20 cellular contexts compared by ENCODE assay signal in the genomic region with DNA sequence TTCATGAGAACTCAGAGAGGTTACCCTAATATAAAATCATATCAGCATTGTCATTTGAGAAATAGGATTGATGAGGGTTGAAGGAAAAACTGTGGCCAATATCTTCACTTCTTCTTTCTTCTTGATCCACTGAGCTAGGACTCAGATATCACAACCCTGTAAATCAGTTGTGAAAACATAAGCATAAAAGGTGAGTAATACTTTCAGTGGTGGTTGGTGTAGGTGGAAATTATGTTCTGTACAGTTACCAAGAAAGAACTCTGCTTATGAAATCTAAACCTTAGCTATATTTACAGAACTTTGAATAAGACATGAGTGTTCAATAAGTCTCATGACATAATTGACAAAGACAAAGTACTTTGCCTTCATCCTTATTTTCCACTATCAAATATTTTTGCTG. TPM values are rescaled to one million over a fixed set of nuclear protein-coding genes. Genes with fewer than 3 reads are reported as not detected.
DNase-seq lines count a peak whose midpoint lies in the region; ATAC-seq and TF ChIP-seq lines count a peak whose summit lies in the region.
"Had no signal": no experiment of that assay in that cellular context is flagged by ENCODE, and none has a peak within 500 bp of the region (broad histone marks: within the 10 kb centered on the region; RNA-seq: fewer than 3 reads in every experiment).

No MANE protein-coding gene starts in this region.

- H3K4me1 Mint-ChIP-seq in activated naive CD8-positive, alpha-beta T cell treated with anti-CD3 and anti-CD28 coated beads, Interleukin-2, amount 50 U/mL, for 24 hours: peaks cover 2% of the 10 kb centered on the region
- no peaks in the 10 kb centered on the region for H3K4me1 Mint-ChIP-seq in activated naive CD8-positive, alpha-beta T cell treated with anti-CD3 and anti-CD28 coated beads for 36 hours
- H3K4me1 Mint-ChIP-seq: CD14-positive monocyte, T-helper 17 cell had no signal

- H3K36me3 Mint-ChIP-seq in activated naive CD8-positive, alpha-beta T cell treated with anti-CD3 and anti-CD28 coated beads, Interleukin-2, amount 50 U/mL, for 24 hours (ENCODE audit: low read depth): no peaks in the 10 kb centered on the region
- no peaks in the 10 kb centered on the region for H3K36me3 Mint-ChIP-seq in activated naive CD8-positive, alpha-beta T cell treated with anti-CD3 and anti-CD28 coated beads for 36 hours
- H3K36me3 Mint-ChIP-seq: CD14-positive monocyte had no signal

- peaks cover 6% of the 10 kb centered on the region for H3K27me3 ChIP-seq in H7 (ENCODE audit: control insufficient read depth, insufficient read depth, low read length)

- no peak for DNase-seq in activated naive CD8-positive, alpha-beta T cell treated with anti-CD3 and anti-CD28 coated beads, Interleukin-2, amount 50 U/mL, for 24 hours
- no peak for DNase-seq in activated naive CD8-positive, alpha-beta T cell treated with anti-CD3 and anti-CD28 coated beads for 36 hours
- no peak for DNase-seq in NCI-H1048 (lab: John Stamatoyannopoulos, UW)
- DNase-seq in H7: no peak
- DNase-seq in NCI-H1694 (lab: John Stamatoyannopoulos, UW): no peak
- DNase-seq: caudate nucleus; GF-D8; left lung; NCI-H187; NCI-H446; SHP77 treated with DMSO at 0.1 percent for 48 hours; stimulated activated naive CD8-positive, alpha-beta T cell treated with anti-CD3 and anti-CD28 coated beads, Interleukin-15, Interleukin-2, amounts not matched to agents 100 U/mL and 50 U/mL, for 24 hours; T-helper 17 cell; upper lobe of left lung had no signal

- no peak overlapping the region for H3K27ac Mint-ChIP-seq in activated naive CD8-positive, alpha-beta T cell treated with anti-CD3 and anti-CD28 coated beads, Interleukin-2, amount 50 U/mL, for 24 hours
- H3K27ac Mint-ChIP-seq in activated naive CD8-positive, alpha-beta T cell treated with anti-CD3 and anti-CD28 coated beads for 36 hours: no peak overlapping the region
- H3K27ac Mint-ChIP-seq: CD14-positive monocyte, T-helper 17 cell had no signal

- ATAC-seq in activated naive CD8-positive, alpha-beta T cell treated with anti-CD3 and anti-CD28 coated beads, Interleukin-2, amount 50 U/mL, for 24 hours: peak; percentile 28
- ATAC-seq in GM21717 (IDR thresholded peaks at IDR 0.05; ENCODE audit: unreplicated experiment) (peak; percentile 69), HG03354 (IDR thresholded peaks at IDR 0.05; ENCODE audit: poor library complexity, severe bottlenecking, unreplicated experiment) (peak; percentile 86), GM18505 (IDR thresholded peaks at IDR 0.05; ENCODE audit: unreplicated experiment) (no peak)
- ATAC-seq: HCT116; left lung; stimulated activated naive CD8-positive, alpha-beta T cell treated with anti-CD3 and anti-CD28 coated beads, Interleukin-15, Interleukin-2, amounts not matched to agents 100 U/mL and 50 U/mL, for 24 hours; T-helper 17 cell had no signal

- TF ChIP-seq POLR2A in GM18505 (IDR thresholded peaks at IDR 0.05; ENCODE audit: borderline replicate concordance, extremely low read depth, insufficient read depth, insufficient read length): no peak

- no peak overlapping the region for H3K4me3 ChIP-seq in H7 (ENCODE audit: insufficient read depth, low read depth, low read length)
- H3K4me3 ChIP-seq: left lung, upper lobe of left lung had no signal

- no peaks in the 10 kb centered on the region for H3K9me3 Mint-ChIP-seq in activated naive CD8-positive, alpha-beta T cell treated with anti-CD3 and anti-CD28 coated beads, Interleukin-2, amount 50 U/mL, for 24 hours
- peaks cover 2% of the 10 kb centered on the region for H3K9me3 Mint-ChIP-seq in activated naive CD8-positive, alpha-beta T cell treated with anti-CD3 and anti-CD28 coated beads for 36 hours

- no peaks in the 10 kb centered on the region for H3K36me3 ChIP-seq in H7 (replicated peaks; ENCODE audit: control insufficient read depth, insufficient read depth, low read length)
- H3K36me3 ChIP-seq: left lung, upper lobe of left lung had no signal

- no peak overlapping the region for H3K4me3 Mint-ChIP-seq in activated naive CD8-positive, alpha-beta T cell treated with anti-CD3 and anti-CD28 coated beads, Interleukin-2, amount 50 U/mL, for 24 hours
- no peak overlapping the region for H3K4me3 Mint-ChIP-seq in activated naive CD8-positive, alpha-beta T cell treated with anti-CD3 and anti-CD28 coated beads for 36 hours
- H3K4me3 Mint-ChIP-seq: T-helper 17 cell had no signal

- H3K27me3 Mint-ChIP-seq in activated naive CD8-positive, alpha-beta T cell treated with anti-CD3 and anti-CD28 coated beads, Interleukin-2, amount 50 U/mL, for 24 hours: peaks cover 30% of the 10 kb centered on the region
- H3K27me3 Mint-ChIP-seq in activated naive CD8-positive, alpha-beta T cell treated with anti-CD3 and anti-CD28 coated beads for 36 hours: peaks cover 58% of the 10 kb centered on the region

RNA-seq across cellular contexts. Expression of gene PAX3, which starts 56.3 kb away (rescaled TPM):
- not detected for total RNA-seq in activated naive CD8-positive, alpha-beta T cell treated with anti-CD3 and anti-CD28 coated beads for 36 hours
- not detected in 2 replicates for total RNA-seq in H7 (2014; rRNA removed; shearing (Covaris generic))
- total RNA-seq: activated CD8-positive, alpha-beta memory T cell treated with anti-CD3 and anti-CD28 coated beads for 36 hours; left lung; T-helper 17 cell had no signal
